16 cellular contexts compared by ENCODE assay signal in genomic region chr4:125522992-125523391, GRCh38.
"Had no signal": no experiment of that assay in that cellular context is flagged by ENCODE, and none has a peak within 500 bp of the region (broad histone marks: within the 10 kb centered on the region; RNA-seq: fewer than 3 reads in every experiment).

No MANE protein-coding gene starts in this region.

- ATAC-seq: pancreas had no signal

- H3K9me3 ChIP-seq: breast epithelium, esophagus muscularis mucosa, left ventricle myocardium inferior, uterus had no signal

- H3K27ac ChIP-seq: breast epithelium, esophagus muscularis mucosa, left ventricle myocardium inferior, pancreas, uterus had no signal

- H3K36me3 ChIP-seq: breast epithelium, esophagus muscularis mucosa, left ventricle myocardium inferior, pancreas, uterus had no signal

- H3K27me3 ChIP-seq: breast epithelium, esophagus muscularis mucosa, pancreas, uterus had no signal

- DNase-seq: activated CD4-positive, alpha-beta memory T cell treated with anti-CD3 and anti-CD28 coated beads for 36 hours; activated CD4-positive, alpha-beta T cell treated with anti-CD3 and anti-CD28 coated beads for 1 hour; activated gamma-delta T cell treated with Interleukin-2 at 50 U/mL for 16 hours; activated naive CD8-positive, alpha-beta T cell treated with anti-CD3 and anti-CD28 coated beads, Interleukin-2, amount 10 ng/mL, durations not matched to agents 7 days and 5 days; activated T-cell treated with anti-CD3 and anti-CD28 coated beads, Interleukin-2, amount 50 U/mL, for 48 hours; aorta; glutamatergic neuron; left ventricle myocardium inferior; nephron progenitor cell; retina; stimulated activated CD4-positive, alpha-beta T cell treated with anti-CD3 and anti-CD28 coated beads, Interleukin-4, amount 100 ng/mL, for 4 hours; T-helper 9 cell; uterus had no signal

- H3K4me3 ChIP-seq: breast epithelium, esophagus muscularis mucosa, left ventricle myocardium inferior, pancreas, uterus had no signal

- H3K4me1 ChIP-seq: breast epithelium, esophagus muscularis mucosa, pancreas, uterus had no signal
